In the genomic region with DNA sequence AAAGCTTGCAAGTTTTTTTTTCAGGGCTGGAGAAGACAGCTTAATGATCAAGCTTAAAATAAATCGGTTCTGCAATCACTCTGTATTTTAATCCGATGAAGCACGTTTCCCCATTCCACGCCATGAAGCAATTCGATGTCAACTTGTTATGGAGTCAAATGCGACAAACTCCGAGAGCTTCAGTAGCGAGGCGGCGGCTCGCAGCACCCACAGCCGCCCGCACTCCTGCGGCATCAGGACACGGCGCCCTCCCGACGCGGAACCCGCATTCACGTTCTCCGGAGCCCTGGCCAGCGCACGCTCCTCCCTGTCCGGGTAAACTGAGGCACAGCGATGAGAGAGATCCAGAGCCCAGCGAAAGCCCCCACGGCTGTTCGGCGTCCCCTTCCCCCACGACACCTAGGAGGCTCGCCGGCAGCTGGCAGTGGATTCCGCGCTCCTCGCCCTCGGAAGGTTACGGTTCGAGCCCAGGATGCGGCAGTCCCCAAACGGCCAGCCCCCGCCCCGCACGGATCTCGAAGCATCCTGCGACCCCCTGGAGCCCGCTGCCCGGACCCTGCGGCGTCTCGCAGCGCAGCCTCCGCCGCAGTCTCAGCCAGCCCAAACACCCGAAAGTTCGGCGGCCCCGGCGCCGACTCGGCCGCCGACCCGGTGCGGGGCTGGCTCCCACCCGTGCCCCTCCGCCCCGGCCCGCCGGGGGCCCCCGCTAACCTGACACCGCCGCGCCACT, we compare ENCODE assay signal across 8 cellular contexts. TPM values are rescaled to one million over a fixed set of nuclear protein-coding genes. Genes with fewer than 3 reads are reported as not detected.
DNase-seq lines count a peak whose midpoint lies in the region; ATAC-seq and TF ChIP-seq lines count a peak whose summit lies in the region.

No MANE protein-coding gene starts in this region.

- peak; percentile 6 for DNase-seq in ACHN
- DNase-seq in NCI-H69 (lab: John Stamatoyannopoulos, UW): peak; percentile 53
- DNase-seq in caudate nucleus (lab: John Stamatoyannopoulos, UW): peak in 43 of 61 donors; percentile 5 to 80 (median 50)
- peak; percentile 53 to 62 (median 59) for DNase-seq in right lobe of liver
- DNase-seq in NCI-H1930 (lab: John Stamatoyannopoulos, UW): no peak

- peak overlapping the region; percentile 61 to 92 (median 79) for H3K4me3 ChIP-seq in right lobe of liver

- TF ChIP-seq CTCF in right lobe of liver (IDR thresholded peaks at IDR 0.05): no peak

- H3K4me3 Mint-ChIP-seq in stimulated activated memory B cell treated with anti-CD40 and anti-IgM and Interleukin-4, amounts not matched to agents 10 μg/mL and 1 μg/mL and 100 μg/mL, for 72 hours: peak overlapping the region; percentile 76

- no peaks in the 10 kb centered on the region for H3K9me3 ChIP-seq in right lobe of liver

- H3K27ac ChIP-seq in caudate nucleus (ENCODE audit: low read depth, low read length): peak overlapping the region; percentile 81
- peak overlapping the region in 2 of 3 donors; percentile 49 to 89 for H3K27ac ChIP-seq in right lobe of liver

- peaks cover 10% of the 10 kb centered on the region for H3K4me1 Mint-ChIP-seq in stimulated activated memory B cell treated with anti-CD40 and anti-IgM and Interleukin-4, amounts not matched to agents 10 μg/mL and 1 μg/mL and 100 μg/mL, for 72 hours

- peaks cover 0 to 12% (median 0%) of the 10 kb centered on the region in 4 donors for H3K4me1 ChIP-seq in right lobe of liver

- intact Hi-C loops in right lobe of liver (cut with DNase I): no loop called here

- H3K27me3 Mint-ChIP-seq in stimulated activated memory B cell treated with anti-CD40 and anti-IgM and Interleukin-4, amounts not matched to agents 10 μg/mL and 1 μg/mL and 100 μg/mL, for 72 hours: peaks cover 33% of the 10 kb centered on the region

- no peaks in the 10 kb centered on the region for H3K9me3 Mint-ChIP-seq in stimulated activated memory B cell treated with anti-CD40 and anti-IgM and Interleukin-4, amounts not matched to agents 10 μg/mL and 1 μg/mL and 100 μg/mL, for 72 hours

- no peaks in the 10 kb centered on the region for H3K36me3 ChIP-seq in right lobe of liver

- TF ChIP-seq POLR2A in right lobe of liver (IDR thresholded peaks at IDR 0.05): no peak

- ATAC-seq in right lobe of liver (peak in 2 of 4 donors; percentile 2 to 4), GM19397 (IDR thresholded peaks at IDR 0.05; ENCODE audit: unreplicated experiment) (no peak), GM19324 (IDR thresholded peaks at IDR 0.05; ENCODE audit: low FRiP score, unreplicated experiment) (no peak)
- no peak for ATAC-seq in stimulated activated memory B cell treated with anti-CD40 and anti-IgM and Interleukin-4, amounts not matched to agents 10 μg/mL and 1 μg/mL and 100 μg/mL, for 72 hours

- H3K27ac Mint-ChIP-seq in stimulated activated memory B cell treated with anti-CD40 and anti-IgM and Interleukin-4, amounts not matched to agents 10 μg/mL and 1 μg/mL and 100 μg/mL, for 72 hours: no peak overlapping the region

- in situ Hi-C loops in ACHN (cut with HindIII; ENCODE audit: low pct_ligation_motif_present, low pct_unique_long_range_greater_than_20kb, low sequenced_read_pairs): loop anchor here (25.0 kb wide), 1 partner anchor 213 kb away; no protein-coding TSS in a partner anchor

- no peaks in the 10 kb centered on the region for H3K36me3 Mint-ChIP-seq in stimulated activated memory B cell treated with anti-CD40 and anti-IgM and Interleukin-4, amounts not matched to agents 10 μg/mL and 1 μg/mL and 100 μg/mL, for 72 hours

- 7% methylated on average over 18 of the region's 74 CpGs for WGBS in right lobe of liver (ENCODE audit: insufficient coverage, low coverage, low lambda C conversion rate, missing lambda C conversion rate)

- no peaks in the 10 kb centered on the region for H3K27me3 ChIP-seq in right lobe of liver

RNA-seq across cellular contexts. Expression of a gene that starts 0.5 kb away (rescaled TPM):
- 10 to 100 TPM; 23.2 to 84.3 (median 39.3) TPM for total RNA-seq in right lobe of liver

Comparison
In these comparisons a context has a peak if more than half of its experiments do, and no peak if none do; other contexts are left out.
1. DNase-seq: peak in ACHN (single experiment), NCI-H69 (single experiment), caudate nucleus (43 of 61) and right lobe of liver (3 of 3); none in NCI-H1930 (0 of 2).